ENCODE assay signal across 1 cellular context in the genomic region with DNA sequence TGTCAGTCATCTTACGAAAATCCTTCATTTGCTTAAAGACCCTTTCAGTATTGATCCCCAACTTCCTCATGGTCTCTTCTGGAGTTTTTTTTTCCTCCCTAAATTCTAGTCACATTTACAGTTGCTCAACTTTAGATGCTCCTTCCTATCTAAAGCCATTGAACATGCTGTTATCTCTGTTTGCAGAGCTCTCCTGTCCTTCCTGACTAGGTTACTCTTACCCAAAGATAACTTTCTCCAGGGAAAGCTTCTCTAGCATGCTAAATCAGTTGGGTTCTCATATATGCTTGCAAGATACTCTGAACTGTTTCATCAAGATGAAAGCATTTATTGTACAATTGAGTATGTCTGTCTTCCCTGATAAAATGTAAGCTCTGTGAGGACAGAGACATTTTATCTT.
TF ChIP-seq lines count a peak whose summit lies in the region.

No MANE protein-coding gene starts in this region.

TF ChIP-seq in K562, 482 proteins besides CTCF, POLR2A, EP300 and RAD21 (continued from another document and continues in another):
- TF ChIP-seq, protein P1, sequence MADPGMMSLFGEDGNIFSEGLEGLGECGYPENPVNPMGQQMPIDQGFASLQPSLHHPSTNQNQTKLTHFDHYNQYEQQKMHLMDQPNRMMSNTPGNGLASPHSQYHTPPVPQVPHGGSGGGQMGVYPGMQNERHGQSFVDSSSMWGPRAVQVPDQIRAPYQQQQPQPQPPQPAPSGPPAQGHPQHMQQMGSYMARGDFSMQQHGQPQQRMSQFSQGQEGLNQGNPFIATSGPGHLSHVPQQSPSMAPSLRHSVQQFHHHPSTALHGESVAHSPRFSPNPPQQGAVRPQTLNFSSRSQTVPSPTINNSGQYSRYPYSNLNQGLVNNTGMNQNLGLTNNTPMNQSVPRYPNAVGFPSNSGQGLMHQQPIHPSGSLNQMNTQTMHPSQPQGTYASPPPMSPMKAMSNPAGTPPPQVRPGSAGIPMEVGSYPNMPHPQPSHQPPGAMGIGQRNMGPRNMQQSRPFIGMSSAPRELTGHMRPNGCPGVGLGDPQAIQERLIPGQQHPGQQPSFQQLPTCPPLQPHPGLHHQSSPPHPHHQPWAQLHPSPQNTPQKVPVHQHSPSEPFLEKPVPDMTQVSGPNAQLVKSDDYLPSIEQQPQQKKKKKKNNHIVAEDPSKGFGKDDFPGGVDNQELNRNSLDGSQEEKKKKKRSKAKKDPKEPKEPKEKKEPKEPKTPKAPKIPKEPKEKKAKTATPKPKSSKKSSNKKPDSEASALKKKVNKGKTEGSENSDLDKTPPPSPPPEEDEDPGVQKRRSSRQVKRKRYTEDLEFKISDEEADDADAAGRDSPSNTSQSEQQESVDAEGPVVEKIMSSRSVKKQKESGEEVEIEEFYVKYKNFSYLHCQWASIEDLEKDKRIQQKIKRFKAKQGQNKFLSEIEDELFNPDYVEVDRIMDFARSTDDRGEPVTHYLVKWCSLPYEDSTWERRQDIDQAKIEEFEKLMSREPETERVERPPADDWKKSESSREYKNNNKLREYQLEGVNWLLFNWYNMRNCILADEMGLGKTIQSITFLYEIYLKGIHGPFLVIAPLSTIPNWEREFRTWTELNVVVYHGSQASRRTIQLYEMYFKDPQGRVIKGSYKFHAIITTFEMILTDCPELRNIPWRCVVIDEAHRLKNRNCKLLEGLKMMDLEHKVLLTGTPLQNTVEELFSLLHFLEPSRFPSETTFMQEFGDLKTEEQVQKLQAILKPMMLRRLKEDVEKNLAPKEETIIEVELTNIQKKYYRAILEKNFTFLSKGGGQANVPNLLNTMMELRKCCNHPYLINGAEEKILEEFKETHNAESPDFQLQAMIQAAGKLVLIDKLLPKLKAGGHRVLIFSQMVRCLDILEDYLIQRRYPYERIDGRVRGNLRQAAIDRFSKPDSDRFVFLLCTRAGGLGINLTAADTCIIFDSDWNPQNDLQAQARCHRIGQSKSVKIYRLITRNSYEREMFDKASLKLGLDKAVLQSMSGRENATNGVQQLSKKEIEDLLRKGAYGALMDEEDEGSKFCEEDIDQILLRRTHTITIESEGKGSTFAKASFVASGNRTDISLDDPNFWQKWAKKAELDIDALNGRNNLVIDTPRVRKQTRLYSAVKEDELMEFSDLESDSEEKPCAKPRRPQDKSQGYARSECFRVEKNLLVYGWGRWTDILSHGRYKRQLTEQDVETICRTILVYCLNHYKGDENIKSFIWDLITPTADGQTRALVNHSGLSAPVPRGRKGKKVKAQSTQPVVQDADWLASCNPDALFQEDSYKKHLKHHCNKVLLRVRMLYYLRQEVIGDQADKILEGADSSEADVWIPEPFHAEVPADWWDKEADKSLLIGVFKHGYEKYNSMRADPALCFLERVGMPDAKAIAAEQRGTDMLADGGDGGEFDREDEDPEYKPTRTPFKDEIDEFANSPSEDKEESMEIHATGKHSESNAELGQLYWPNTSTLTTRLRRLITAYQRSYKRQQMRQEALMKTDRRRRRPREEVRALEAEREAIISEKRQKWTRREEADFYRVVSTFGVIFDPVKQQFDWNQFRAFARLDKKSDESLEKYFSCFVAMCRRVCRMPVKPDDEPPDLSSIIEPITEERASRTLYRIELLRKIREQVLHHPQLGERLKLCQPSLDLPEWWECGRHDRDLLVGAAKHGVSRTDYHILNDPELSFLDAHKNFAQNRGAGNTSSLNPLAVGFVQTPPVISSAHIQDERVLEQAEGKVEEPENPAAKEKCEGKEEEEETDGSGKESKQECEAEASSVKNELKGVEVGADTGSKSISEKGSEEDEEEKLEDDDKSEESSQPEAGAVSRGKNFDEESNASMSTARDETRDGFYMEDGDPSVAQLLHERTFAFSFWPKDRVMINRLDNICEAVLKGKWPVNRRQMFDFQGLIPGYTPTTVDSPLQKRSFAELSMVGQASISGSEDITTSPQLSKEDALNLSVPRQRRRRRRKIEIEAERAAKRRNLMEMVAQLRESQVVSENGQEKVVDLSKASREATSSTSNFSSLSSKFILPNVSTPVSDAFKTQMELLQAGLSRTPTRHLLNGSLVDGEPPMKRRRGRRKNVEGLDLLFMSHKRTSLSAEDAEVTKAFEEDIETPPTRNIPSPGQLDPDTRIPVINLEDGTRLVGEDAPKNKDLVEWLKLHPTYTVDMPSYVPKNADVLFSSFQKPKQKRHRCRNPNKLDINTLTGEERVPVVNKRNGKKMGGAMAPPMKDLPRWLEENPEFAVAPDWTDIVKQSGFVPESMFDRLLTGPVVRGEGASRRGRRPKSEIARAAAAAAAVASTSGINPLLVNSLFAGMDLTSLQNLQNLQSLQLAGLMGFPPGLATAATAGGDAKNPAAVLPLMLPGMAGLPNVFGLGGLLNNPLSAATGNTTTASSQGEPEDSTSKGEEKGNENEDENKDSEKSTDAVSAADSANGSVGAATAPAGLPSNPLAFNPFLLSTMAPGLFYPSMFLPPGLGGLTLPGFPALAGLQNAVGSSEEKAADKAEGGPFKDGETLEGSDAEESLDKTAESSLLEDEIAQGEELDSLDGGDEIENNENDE (IDR thresholded peaks at IDR 0.05; ENCODE audit: low read depth, low read length) = no peak
- TF ChIP-seq, protein P2, sequence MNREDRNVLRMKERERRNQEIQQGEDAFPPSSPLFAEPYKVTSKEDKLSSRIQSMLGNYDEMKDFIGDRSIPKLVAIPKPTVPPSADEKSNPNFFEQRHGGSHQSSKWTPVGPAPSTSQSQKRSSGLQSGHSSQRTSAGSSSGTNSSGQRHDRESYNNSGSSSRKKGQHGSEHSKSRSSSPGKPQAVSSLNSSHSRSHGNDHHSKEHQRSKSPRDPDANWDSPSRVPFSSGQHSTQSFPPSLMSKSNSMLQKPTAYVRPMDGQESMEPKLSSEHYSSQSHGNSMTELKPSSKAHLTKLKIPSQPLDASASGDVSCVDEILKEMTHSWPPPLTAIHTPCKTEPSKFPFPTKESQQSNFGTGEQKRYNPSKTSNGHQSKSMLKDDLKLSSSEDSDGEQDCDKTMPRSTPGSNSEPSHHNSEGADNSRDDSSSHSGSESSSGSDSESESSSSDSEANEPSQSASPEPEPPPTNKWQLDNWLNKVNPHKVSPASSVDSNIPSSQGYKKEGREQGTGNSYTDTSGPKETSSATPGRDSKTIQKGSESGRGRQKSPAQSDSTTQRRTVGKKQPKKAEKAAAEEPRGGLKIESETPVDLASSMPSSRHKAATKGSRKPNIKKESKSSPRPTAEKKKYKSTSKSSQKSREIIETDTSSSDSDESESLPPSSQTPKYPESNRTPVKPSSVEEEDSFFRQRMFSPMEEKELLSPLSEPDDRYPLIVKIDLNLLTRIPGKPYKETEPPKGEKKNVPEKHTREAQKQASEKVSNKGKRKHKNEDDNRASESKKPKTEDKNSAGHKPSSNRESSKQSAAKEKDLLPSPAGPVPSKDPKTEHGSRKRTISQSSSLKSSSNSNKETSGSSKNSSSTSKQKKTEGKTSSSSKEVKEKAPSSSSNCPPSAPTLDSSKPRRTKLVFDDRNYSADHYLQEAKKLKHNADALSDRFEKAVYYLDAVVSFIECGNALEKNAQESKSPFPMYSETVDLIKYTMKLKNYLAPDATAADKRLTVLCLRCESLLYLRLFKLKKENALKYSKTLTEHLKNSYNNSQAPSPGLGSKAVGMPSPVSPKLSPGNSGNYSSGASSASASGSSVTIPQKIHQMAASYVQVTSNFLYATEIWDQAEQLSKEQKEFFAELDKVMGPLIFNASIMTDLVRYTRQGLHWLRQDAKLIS (CRISPR knock-in tag; IDR thresholded peaks at IDR 0.05) = no peak
- TF ChIP-seq SMARCC2 (IDR thresholded peaks at IDR 0.05; ENCODE audit: low read depth) (peak; percentile 83), TOE1 (IDR thresholded peaks at IDR 0.05; ENCODE audit: borderline replicate concordance) (no peak; the same call in 1 of the 2 replicates), TOE1 (CRISPR knock-in tag; IDR thresholded peaks at IDR 0.05; ENCODE audit: borderline replicate concordance, low read depth) (no peak), HNRNPUL1 (IDR thresholded peaks at IDR 0.05; ENCODE audit: low read length) (no peak), ZBTB7A (IDR thresholded peaks at IDR 0.05; ENCODE audit: borderline replicate concordance, control insufficient read depth, low read depth, low read length) (no peak), KLF16 (IDR thresholded peaks at IDR 0.05) (peak; percentile 91), MXD1 (CRISPR knock-in tag; IDR thresholded peaks at IDR 0.05; ENCODE audit: borderline replicate concordance, poor library complexity, severe bottlenecking) (no peak), ZBTB1 (CRISPR knock-in tag; IDR thresholded peaks at IDR 0.05; ENCODE audit: borderline replicate concordance, low read depth) (no peak), ZNF232 (CRISPR knock-in tag; IDR thresholded peaks at IDR 0.05) (no peak), GATAD2A (IDR thresholded peaks at IDR 0.05) (no peak), PHTF2 (CRISPR knock-in tag; IDR thresholded peaks at IDR 0.05) (no peak), ZC3H8 (IDR thresholded peaks at IDR 0.05) (no peak), NR1H2 (CRISPR knock-in tag; IDR thresholded peaks at IDR 0.05) (no peak), CEBPG (CRISPR knock-in tag; IDR thresholded peaks at IDR 0.05) (no peak), CEBPG (tag; conservative IDR thresholded peaks at IDR 0.05 in 1 of 2, IDR thresholded peaks at IDR 0.05 in 1 of 2) (peak in 1 of 2 experiments; percentile 78; a peak in 2 of 4 replicates), CHCHD3 (CRISPR knock-in tag; IDR thresholded peaks at IDR 0.05) (no peak), ZNF384 (IDR thresholded peaks at IDR 0.05; ENCODE audit: low read depth, low read length) (no peak; the same call in 1 of the 2 replicates), TEAD4 (IDR thresholded peaks at IDR 0.05; ENCODE audit: low read length) (peak; percentile 97), TEAD4 (CRISPR knock-in tag; IDR thresholded peaks at IDR 0.05; ENCODE audit: borderline replicate concordance) (no peak), ATF3 (IDR thresholded peaks at IDR 0.05) (peak; percentile 11; the same call in 1 of the 2 replicates), ATF3 (CRISPR knock-in tag; conservative IDR thresholded peaks at IDR 0.05) (no peak), ZNF324 (CRISPR knock-in tag; IDR thresholded peaks at IDR 0.05) (no peak), HCFC1 (IDR thresholded peaks at IDR 0.05; ENCODE audit: low read depth, low read length) (no peak)
- TF ChIP-seq, protein P3, sequence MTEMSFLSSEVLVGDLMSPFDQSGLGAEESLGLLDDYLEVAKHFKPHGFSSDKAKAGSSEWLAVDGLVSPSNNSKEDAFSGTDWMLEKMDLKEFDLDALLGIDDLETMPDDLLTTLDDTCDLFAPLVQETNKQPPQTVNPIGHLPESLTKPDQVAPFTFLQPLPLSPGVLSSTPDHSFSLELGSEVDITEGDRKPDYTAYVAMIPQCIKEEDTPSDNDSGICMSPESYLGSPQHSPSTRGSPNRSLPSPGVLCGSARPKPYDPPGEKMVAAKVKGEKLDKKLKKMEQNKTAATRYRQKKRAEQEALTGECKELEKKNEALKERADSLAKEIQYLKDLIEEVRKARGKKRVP (CRISPR knock-in tag; IDR thresholded peaks at IDR 0.05) = 0 out of 2 replicates have a peak, but pooled peaks have one; percentile 37
- TF ChIP-seq, protein P4, sequence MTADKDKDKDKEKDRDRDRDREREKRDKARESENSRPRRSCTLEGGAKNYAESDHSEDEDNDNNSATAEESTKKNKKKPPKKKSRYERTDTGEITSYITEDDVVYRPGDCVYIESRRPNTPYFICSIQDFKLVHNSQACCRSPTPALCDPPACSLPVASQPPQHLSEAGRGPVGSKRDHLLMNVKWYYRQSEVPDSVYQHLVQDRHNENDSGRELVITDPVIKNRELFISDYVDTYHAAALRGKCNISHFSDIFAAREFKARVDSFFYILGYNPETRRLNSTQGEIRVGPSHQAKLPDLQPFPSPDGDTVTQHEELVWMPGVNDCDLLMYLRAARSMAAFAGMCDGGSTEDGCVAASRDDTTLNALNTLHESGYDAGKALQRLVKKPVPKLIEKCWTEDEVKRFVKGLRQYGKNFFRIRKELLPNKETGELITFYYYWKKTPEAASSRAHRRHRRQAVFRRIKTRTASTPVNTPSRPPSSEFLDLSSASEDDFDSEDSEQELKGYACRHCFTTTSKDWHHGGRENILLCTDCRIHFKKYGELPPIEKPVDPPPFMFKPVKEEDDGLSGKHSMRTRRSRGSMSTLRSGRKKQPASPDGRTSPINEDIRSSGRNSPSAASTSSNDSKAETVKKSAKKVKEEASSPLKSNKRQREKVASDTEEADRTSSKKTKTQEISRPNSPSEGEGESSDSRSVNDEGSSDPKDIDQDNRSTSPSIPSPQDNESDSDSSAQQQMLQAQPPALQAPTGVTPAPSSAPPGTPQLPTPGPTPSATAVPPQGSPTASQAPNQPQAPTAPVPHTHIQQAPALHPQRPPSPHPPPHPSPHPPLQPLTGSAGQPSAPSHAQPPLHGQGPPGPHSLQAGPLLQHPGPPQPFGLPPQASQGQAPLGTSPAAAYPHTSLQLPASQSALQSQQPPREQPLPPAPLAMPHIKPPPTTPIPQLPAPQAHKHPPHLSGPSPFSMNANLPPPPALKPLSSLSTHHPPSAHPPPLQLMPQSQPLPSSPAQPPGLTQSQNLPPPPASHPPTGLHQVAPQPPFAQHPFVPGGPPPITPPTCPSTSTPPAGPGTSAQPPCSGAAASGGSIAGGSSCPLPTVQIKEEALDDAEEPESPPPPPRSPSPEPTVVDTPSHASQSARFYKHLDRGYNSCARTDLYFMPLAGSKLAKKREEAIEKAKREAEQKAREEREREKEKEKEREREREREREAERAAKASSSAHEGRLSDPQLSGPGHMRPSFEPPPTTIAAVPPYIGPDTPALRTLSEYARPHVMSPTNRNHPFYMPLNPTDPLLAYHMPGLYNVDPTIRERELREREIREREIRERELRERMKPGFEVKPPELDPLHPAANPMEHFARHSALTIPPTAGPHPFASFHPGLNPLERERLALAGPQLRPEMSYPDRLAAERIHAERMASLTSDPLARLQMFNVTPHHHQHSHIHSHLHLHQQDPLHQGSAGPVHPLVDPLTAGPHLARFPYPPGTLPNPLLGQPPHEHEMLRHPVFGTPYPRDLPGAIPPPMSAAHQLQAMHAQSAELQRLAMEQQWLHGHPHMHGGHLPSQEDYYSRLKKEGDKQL (CRISPR knock-in tag; IDR thresholded peaks at IDR 0.05; ENCODE audit: borderline replicate concordance) = no peak
- TF ChIP-seq, protein P5, sequence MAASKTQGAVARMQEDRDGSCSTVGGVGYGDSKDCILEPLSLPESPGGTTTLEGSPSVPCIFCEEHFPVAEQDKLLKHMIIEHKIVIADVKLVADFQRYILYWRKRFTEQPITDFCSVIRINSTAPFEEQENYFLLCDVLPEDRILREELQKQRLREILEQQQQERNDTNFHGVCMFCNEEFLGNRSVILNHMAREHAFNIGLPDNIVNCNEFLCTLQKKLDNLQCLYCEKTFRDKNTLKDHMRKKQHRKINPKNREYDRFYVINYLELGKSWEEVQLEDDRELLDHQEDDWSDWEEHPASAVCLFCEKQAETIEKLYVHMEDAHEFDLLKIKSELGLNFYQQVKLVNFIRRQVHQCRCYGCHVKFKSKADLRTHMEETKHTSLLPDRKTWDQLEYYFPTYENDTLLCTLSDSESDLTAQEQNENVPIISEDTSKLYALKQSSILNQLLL (CRISPR knock-in tag; IDR thresholded peaks at IDR 0.05; ENCODE audit: borderline replicate concordance) = no peak
